ENCODE assay signal across 8 cellular contexts in genomic region chr13:32443111-32443510, GRCh38.
A peak's percentile ranks its signal among the peaks of the same experiment; 100 is the strongest.
DNase-seq lines count a peak whose midpoint lies in the region; ATAC-seq, FAIRE-seq and TF ChIP-seq lines count a peak whose summit lies in the region.

No MANE protein-coding gene starts in this region.

- H3K9me3 ChIP-seq in WERI-Rb-1 (ENCODE audit: severe bottlenecking) = no peaks in the 10 kb centered on the region

- H3K4me3 ChIP-seq in WERI-Rb-1 (ENCODE audit: low read depth, low read length) = no peak overlapping the region

- TF ChIP-seq CTCF in D721Med (IDR thresholded peaks at IDR 0.05; ENCODE audit: insufficient read depth, missing control alignments) = peak; percentile 22
- TF ChIP-seq CTCF in WERI-Rb-1 (IDR thresholded peaks at IDR 0.05; ENCODE audit: low read depth, low read length) = peak; percentile 46; the same call in 1 of the 2 replicates

- ATAC-seq in GM19023 (IDR thresholded peaks at IDR 0.05; ENCODE audit: unreplicated experiment) = peak; percentile 57
- peak; percentile 50 for ATAC-seq in HG03565 (IDR thresholded peaks at IDR 0.05; ENCODE audit: unreplicated experiment)

- no peak for DNase-seq in D721Med (ENCODE audit: insufficient read length, low spot score)
- DNase-seq in WERI-Rb-1 = peak; percentile 29
- DNase-seq in hippocampal formation (lab: John Stamatoyannopoulos, UW) = peak; percentile 10 to 18
- no peak for DNase-seq in NCI-H2171 (lab: John Stamatoyannopoulos, UW)
- no peak for DNase-seq in DMS114 treated with DMSO at 0.1 percent for 48 hours (lab: John Stamatoyannopoulos, UW; ENCODE audit: unreplicated experiment)
- no peak for DNase-seq in NCI-H2029 treated with DMSO at 0.1 percent for 48 hours (lab: John Stamatoyannopoulos, UW)

- no peaks in the 10 kb centered on the region for H3K36me3 ChIP-seq in WERI-Rb-1

- H3K27me3 ChIP-seq in WERI-Rb-1 (ENCODE audit: insufficient read depth, low read depth, severe bottlenecking) = no peaks in the 10 kb centered on the region

- H3K27ac ChIP-seq in WERI-Rb-1 = no peak overlapping the region

- no peak for FAIRE-seq in D721Med (lab: Jason Lieb, UNC)

Comparison
In these comparisons a context has a peak if more than half of its experiments do, and no peak if none do; other contexts are left out.
1. DNase-seq: peak in WERI-Rb-1 (single experiment) and hippocampal formation (2 of 2); none in D721Med (single experiment), NCI-H2171 (single experiment), DMS114 treated with DMSO at 0.1 percent for 48 hours (single experiment) and NCI-H2029 treated with DMSO at 0.1 percent for 48 hours (single experiment).